16 cellular contexts compared by ENCODE assay signal in genomic region chr20:46374383-46374782, GRCh38. TPM values are rescaled to one million over a fixed set of nuclear protein-coding genes. Genes with fewer than 3 reads are reported as not detected.
A peak's percentile ranks its signal among the peaks of the same experiment; 100 is the strongest.
DNase-seq lines count a peak whose midpoint lies in the region; ATAC-seq and TF ChIP-seq lines count a peak whose summit lies in the region.
"Had no signal": no experiment of that assay in that cellular context is flagged by ENCODE, and none has a peak within 500 bp of the region (broad histone marks: within the 10 kb centered on the region; RNA-seq: fewer than 3 reads in every experiment).

No MANE protein-coding gene starts in this region.

- H3K4me3 ChIP-seq in right lobe of liver (no peak overlapping the region), right cardiac atrium (ENCODE audit: low read length) (no peak overlapping the region)
- H3K4me3 ChIP-seq: GM12878, HAP-1 had no signal

- H3K9me3 ChIP-seq in right lobe of liver (no peaks in the 10 kb centered on the region), right cardiac atrium (ENCODE audit: control insufficient read depth, low read length) (no peaks in the 10 kb centered on the region)
- H3K9me3 ChIP-seq: HAP-1 had no signal

- peaks cover 62% of the 10 kb centered on the region for H3K36me3 Mint-ChIP-seq in T-helper 2 cell treated with Interferon-gamma antibody and Interleukin-4, amounts not matched to agents 5 μg/mL and 100 μg/mL, for 36 hours (ENCODE audit: low read depth)
- peaks cover 55% of the 10 kb centered on the region for H3K36me3 Mint-ChIP-seq in endothelial cell (ENCODE audit: low read depth, unreplicated experiment)

- DNase-seq in T-helper 2 cell treated with Interferon-gamma antibody and Interleukin-4, amounts not matched to agents 5 μg/mL and 100 μg/mL, for 36 hours (ENCODE audit: low spot score): no peak
- DNase-seq in T-helper 2 cell (no peak), endothelial cell (ENCODE audit: low spot score) (no peak), right lobe of liver (no peak), right cardiac atrium (no peak)
- DNase-seq: Calu3, DMS 273 treated with DMSO at 0.1 percent for 48 hours, KG1 had no signal

- intact Hi-C loops in right lobe of liver (cut with DNase I) (no loop called here), right cardiac atrium (cut with DNase I) (no loop called here)

- peaks cover 4 to 75% (median 34%) of the 10 kb centered on the region in 4 donors for H3K36me3 ChIP-seq in right lobe of liver

- H3K27me3 Mint-ChIP-seq in T-helper 2 cell treated with Interferon-gamma antibody and Interleukin-4, amounts not matched to agents 5 μg/mL and 100 μg/mL, for 36 hours (ENCODE audit: low read depth): no peaks in the 10 kb centered on the region
- H3K27me3 Mint-ChIP-seq in endothelial cell (ENCODE audit: unreplicated experiment): peaks cover 4% of the 10 kb centered on the region
- H3K27me3 Mint-ChIP-seq: IgD-negative memory B cell had no signal

- TF ChIP-seq CTCF in endothelial cell (IDR thresholded peaks at IDR 0.05; ENCODE audit: unreplicated experiment): no peak
- no peak for TF ChIP-seq CTCF in right lobe of liver (IDR thresholded peaks at IDR 0.05)

- H3K27me3 ChIP-seq in right lobe of liver (no peaks in the 10 kb centered on the region), right cardiac atrium (ENCODE audit: control insufficient read depth, insufficient read depth) (no peaks in the 10 kb centered on the region)

- no peaks in the 10 kb centered on the region for H3K4me1 ChIP-seq in right lobe of liver
- no peaks in the 10 kb centered on the region for H3K4me1 ChIP-seq in right cardiac atrium (ENCODE audit: control insufficient read depth, insufficient read depth, low read length)
- H3K4me1 ChIP-seq: HAP-1 had no signal

- ATAC-seq in right lobe of liver (peak in 3 of 4 donors; percentile 31 to 42 (median 36)), HG02885 (IDR thresholded peaks at IDR 0.05; ENCODE audit: poor library complexity, unreplicated experiment) (no peak), GM21526 (IDR thresholded peaks at IDR 0.05; ENCODE audit: low FRiP score, unreplicated experiment) (no peak), right cardiac atrium (no peak), HG03280 (IDR thresholded peaks at IDR 0.05; ENCODE audit: unreplicated experiment) (no peak)
- ATAC-seq: GM12878 had no signal

- 80% methylated on average over 2 of the region's 7 CpGs for WGBS in right lobe of liver (ENCODE audit: insufficient coverage, low coverage, low lambda C conversion rate, missing lambda C conversion rate)
- 91% methylated on average over 7 of the region's 7 CpGs for WGBS in right cardiac atrium

- TF ChIP-seq POLR2A in right lobe of liver (IDR thresholded peaks at IDR 0.05): no peak

- no peaks in the 10 kb centered on the region for H3K9me3 Mint-ChIP-seq in T-helper 2 cell treated with Interferon-gamma antibody and Interleukin-4, amounts not matched to agents 5 μg/mL and 100 μg/mL, for 36 hours
- no peaks in the 10 kb centered on the region for H3K9me3 Mint-ChIP-seq in endothelial cell (ENCODE audit: unreplicated experiment)
- H3K9me3 Mint-ChIP-seq: IgD-negative memory B cell had no signal

- H3K4me3 Mint-ChIP-seq in T-helper 2 cell treated with Interferon-gamma antibody and Interleukin-4, amounts not matched to agents 5 μg/mL and 100 μg/mL, for 36 hours: no peak overlapping the region
- peak overlapping the region; percentile 75 for H3K4me3 Mint-ChIP-seq in endothelial cell (ENCODE audit: unreplicated experiment)
- H3K4me3 Mint-ChIP-seq: CD14-positive monocyte, IgD-negative memory B cell had no signal

- H3K4me1 Mint-ChIP-seq in T-helper 2 cell treated with Interferon-gamma antibody and Interleukin-4, amounts not matched to agents 5 μg/mL and 100 μg/mL, for 36 hours (ENCODE audit: low read depth): peaks cover 2% of the 10 kb centered on the region
- peaks cover 19% of the 10 kb centered on the region for H3K4me1 Mint-ChIP-seq in endothelial cell (ENCODE audit: unreplicated experiment)
- H3K4me1 Mint-ChIP-seq: CD14-positive monocyte, IgD-negative memory B cell had no signal

- H3K27ac Mint-ChIP-seq in T-helper 2 cell treated with Interferon-gamma antibody and Interleukin-4, amounts not matched to agents 5 μg/mL and 100 μg/mL, for 36 hours: peak overlapping the region; percentile 5
- H3K27ac Mint-ChIP-seq in endothelial cell (ENCODE audit: unreplicated experiment): no peak overlapping the region
- H3K27ac Mint-ChIP-seq: IgD-negative memory B cell had no signal

- no peak overlapping the region for H3K27ac ChIP-seq in right lobe of liver
- no peak overlapping the region for H3K27ac ChIP-seq in right cardiac atrium (ENCODE audit: low read length)
- H3K27ac ChIP-seq: 22Rv1 had no signal

RNA-seq across cellular contexts. Expression of gene ELMO2, which starts 32.0 kb away (rescaled TPM):
- total RNA-seq in endothelial cell (ENCODE audit: unreplicated experiment): 35.6 TPM
- 10 to 100 TPM; 14.9 to 22.9 (median 17.4) TPM for total RNA-seq in right lobe of liver
- total RNA-seq in right cardiac atrium: 10 to 100 TPM; 29.0 to 40.2 (median 35.0) TPM
- polyA plus RNA-seq in right cardiac atrium: 20.7 TPM

Comparison
In these comparisons a context has a peak if more than half of its experiments do, and no peak if none do; other contexts are left out.
1. ATAC-seq: peak in right lobe of liver (3 of 4); none in HG02885 (single experiment), GM21526 (single experiment), right cardiac atrium (0 of 2) and HG03280 (single experiment).